ENCODE assay signal across 8 cellular contexts in genomic region chr13:30132623-30133553, GRCh38.
A peak's percentile ranks its signal among the peaks of the same experiment; 100 is the strongest.
DNase-seq lines count a peak whose midpoint lies in the region; ATAC-seq and TF ChIP-seq lines count a peak whose summit lies in the region.

No MANE protein-coding gene starts in this region.

- peak overlapping the region; percentile 70 to 79 for H3K27ac Mint-ChIP-seq in T-cell
- H3K27ac Mint-ChIP-seq in activated naive CD8-positive, alpha-beta T cell treated with anti-CD3 and anti-CD28 coated beads, Interleukin-2, amount 50 U/mL, for 24 hours, result no peak overlapping the region

- WGBS in heart right ventricle, 2 donors, result 54% methylated on average over 39 of the region's 39 CpGs
- 53 to 54% methylated on average over 39 of the region's 39 CpGs for WGBS in aorta, 2 donors

- peaks cover 14 to 27% (median 17%) of the 10 kb centered on the region in 3 donors for H3K4me1 Mint-ChIP-seq in T-cell
- peaks cover 11% of the 10 kb centered on the region for H3K4me1 Mint-ChIP-seq in activated naive CD8-positive, alpha-beta T cell treated with anti-CD3 and anti-CD28 coated beads, Interleukin-2, amount 50 U/mL, for 24 hours

- H3K9me3 ChIP-seq in heart right ventricle (no peaks in the 10 kb centered on the region), aorta (ENCODE audit: control insufficient read depth, low read length) (no peaks in the 10 kb centered on the region)

- CTCF ChIA-PET in T-cell (lab: Charles Lee), result interaction anchor here (0.6 to 5.9 kb wide), 44 partner anchors 10 to 912 kb away, joined by 3 to 75 read pairs (median 5); no protein-coding TSS in a partner anchor

- peak; percentile 94 for ATAC-seq in HG02759 (IDR thresholded peaks at IDR 0.05; ENCODE audit: unreplicated experiment)
- ATAC-seq in T-cell (replicated peaks in 1 of 4), result peak; percentile 99
- peak; percentile 97 for ATAC-seq in activated naive CD8-positive, alpha-beta T cell treated with anti-CD3 and anti-CD28 coated beads, Interleukin-2, amount 50 U/mL, for 24 hours
- peak; percentile 94 to 98 (median 96) for ATAC-seq in heart right ventricle
- ATAC-seq in aorta (ENCODE audit: low FRiP score), result peak; percentile 94

- H3K4me1 ChIP-seq in heart right ventricle (peaks cover 0 to 20% (median 4%) of the 10 kb centered on the region in 9 donors), aorta (ENCODE audit: control insufficient read depth in 1 of 2, insufficient read depth in 2 of 2, low read length in 2 of 2) (no peaks in the 10 kb centered on the region)

- H3K36me3 ChIP-seq in heart right ventricle (no peaks in the 10 kb centered on the region), aorta (ENCODE audit: control insufficient read depth in 1 of 2, insufficient read depth in 2 of 2, low read length in 1 of 2) (no peaks in the 10 kb centered on the region)

- no peaks in the 10 kb centered on the region for H3K27me3 ChIP-seq in heart right ventricle
- no peaks in the 10 kb centered on the region for H3K27me3 ChIP-seq in aorta (ENCODE audit: control insufficient read depth in 1 of 2, insufficient read depth in 2 of 2, low read length in 1 of 2)

- H3K9me3 Mint-ChIP-seq in T-cell, result no peaks in the 10 kb centered on the region
- H3K9me3 Mint-ChIP-seq in activated naive CD8-positive, alpha-beta T cell treated with anti-CD3 and anti-CD28 coated beads, Interleukin-2, amount 50 U/mL, for 24 hours, result no peaks in the 10 kb centered on the region

- no peaks in the 10 kb centered on the region for H3K36me3 Mint-ChIP-seq in T-cell
- H3K36me3 Mint-ChIP-seq in activated naive CD8-positive, alpha-beta T cell treated with anti-CD3 and anti-CD28 coated beads, Interleukin-2, amount 50 U/mL, for 24 hours (ENCODE audit: low read depth), result no peaks in the 10 kb centered on the region

- DNase-seq in NCI-H1694 (lab: John Stamatoyannopoulos, UW), result peak; percentile 73
- peak; percentile 88 to 99 (median 96) for DNase-seq in T-cell
- peak; percentile 97 for DNase-seq in activated naive CD8-positive, alpha-beta T cell treated with anti-CD3 and anti-CD28 coated beads, Interleukin-2, amount 50 U/mL, for 24 hours
- peak; percentile 96 for DNase-seq in heart right ventricle
- DNase-seq in putamen (ENCODE audit: low spot score), result peak; percentile 89
- peak; percentile 98 to 100 for DNase-seq in aorta

- POLR2A ChIA-PET in T-cell (lab: Charles Lee), result interaction anchor here in 1 of 2 donors (0.6 to 1.3 kb wide), 4 partner anchors 15 to 737 kb away, joined by 3 to 7 read pairs (median 3); partner anchors contain the start of gene UBL3

- peak; percentile 87 for TF ChIP-seq CTCF in GM12875 (IDR thresholded peaks at IDR 0.05; ENCODE audit: borderline replicate concordance, insufficient read depth, low read depth, low read length)
- TF ChIP-seq CTCF in heart right ventricle (IDR thresholded peaks at IDR 0.05), result peak; percentile 83 to 97 (median 95)

- H3K27me3 Mint-ChIP-seq in T-cell, result no peaks in the 10 kb centered on the region
- H3K27me3 Mint-ChIP-seq in activated naive CD8-positive, alpha-beta T cell treated with anti-CD3 and anti-CD28 coated beads, Interleukin-2, amount 50 U/mL, for 24 hours, result no peaks in the 10 kb centered on the region

- intact Hi-C loops in heart right ventricle (cut with DNase I) (loop anchor here (2.0 to 10.0 kb wide), 16 partner anchors 202 to 912 kb away; partner anchors contain the start of gene HMGB1 (in 1 of the 10)), aorta (cut with DNase I) (loop anchor here (5.0 to 10.0 kb wide), 7 partner anchors 272 to 672 kb away; partner anchors contain the start of genes HMGB1 (in 1 of the 2) and USPL1 (in 1 of the 2))

- H3K27ac ChIP-seq in heart right ventricle (peak overlapping the region in 1 of 10 donors; percentile 15), aorta (ENCODE audit: low read depth in 1 of 2, low read length in 2 of 2) (no peak overlapping the region)

- peak overlapping the region; percentile 32 to 60 (median 47) for H3K4me3 Mint-ChIP-seq in T-cell
- H3K4me3 Mint-ChIP-seq in activated naive CD8-positive, alpha-beta T cell treated with anti-CD3 and anti-CD28 coated beads, Interleukin-2, amount 50 U/mL, for 24 hours, result no peak overlapping the region

- H3K4me3 ChIP-seq in GM12875 (ENCODE audit: low read depth, low read length) (no peak overlapping the region), heart right ventricle (no peak overlapping the region), aorta (ENCODE audit: low read length in 2 of 2) (no peak overlapping the region)
